22 cellular contexts compared by ENCODE assay signal in genomic region chr2:119522561-119523110, GRCh38. TPM values are rescaled to one million over a fixed set of nuclear protein-coding genes. Genes with fewer than 3 reads are reported as not detected.
DNase-seq lines count a peak whose midpoint lies in the region; ATAC-seq and TF ChIP-seq lines count a peak whose summit lies in the region.
"Had no signal": no experiment of that assay in that cellular context is flagged by ENCODE, and none has a peak within 500 bp of the region (broad histone marks: within the 10 kb centered on the region; RNA-seq: fewer than 3 reads in every experiment).

No MANE protein-coding gene starts in this region.

- CTCF ChIA-PET in CD8-positive, alpha-beta T cell (lab: Charles Lee) = no interaction called here

- 55% methylated on average over 7 of the region's 7 CpGs for WGBS in hepatocyte (ENCODE audit: low lambda C conversion rate, missing lambda C conversion rate)
- WGBS in tibial nerve, 2 donors = 58 to 77% methylated on average over 7 of the region's 7 CpGs

- H3K4me3 ChIP-seq in Karpas-422 (ENCODE audit: low read length) = no peak overlapping the region
- H3K4me3 ChIP-seq in hepatocyte = no peak overlapping the region
- no peak overlapping the region for H3K4me3 ChIP-seq in CD8-positive, alpha-beta T cell (ENCODE audit: low read depth, low read length)
- no peak overlapping the region for H3K4me3 ChIP-seq in tibial nerve
- H3K4me3 ChIP-seq: GM23248, SK-N-MC had no signal

- H3K36me3 Mint-ChIP-seq in progenitor cell of endocrine pancreas (ENCODE audit: insufficient read depth) = peaks cover 10% of the 10 kb centered on the region
- no peaks in the 10 kb centered on the region for H3K36me3 Mint-ChIP-seq in CD8-positive, alpha-beta T cell
- H3K36me3 Mint-ChIP-seq: T-cell had no signal

- H2AFZ ChIP-seq in Karpas-422 (ENCODE audit: low read length) (no peak overlapping the region), hepatocyte (no peak overlapping the region)
- H2AFZ ChIP-seq: GM23248 had no signal

- no peak for TF ChIP-seq EP300 in tibial nerve (IDR thresholded peaks at IDR 0.05)

- peaks cover 64% of the 10 kb centered on the region for H3K27me3 Mint-ChIP-seq in progenitor cell of endocrine pancreas
- H3K27me3 Mint-ChIP-seq in CD8-positive, alpha-beta T cell (ENCODE audit: low read depth) = peaks cover 46% of the 10 kb centered on the region

- no peaks in the 10 kb centered on the region for H3K9me2 ChIP-seq in Karpas-422 (replicated peaks; ENCODE audit: insufficient read depth, low read length)
- no peaks in the 10 kb centered on the region for H3K9me2 ChIP-seq in hepatocyte (replicated peaks; ENCODE audit: insufficient read depth)

- H3K4me1 Mint-ChIP-seq in progenitor cell of endocrine pancreas (ENCODE audit: low read depth) = peaks cover 16% of the 10 kb centered on the region
- no peaks in the 10 kb centered on the region for H3K4me1 Mint-ChIP-seq in CD8-positive, alpha-beta T cell (ENCODE audit: low read depth)
- H3K4me1 Mint-ChIP-seq: T-cell had no signal

- H3K4me2 ChIP-seq in Karpas-422 (ENCODE audit: low read depth, low read length, poor library complexity, severe bottlenecking) (no peak overlapping the region), hepatocyte (peak overlapping the region; percentile 75)

- POLR2A ChIA-PET in CD8-positive, alpha-beta T cell (lab: Charles Lee) = no interaction called here

- DNase-seq in DMS 273 (lab: John Stamatoyannopoulos, UW; ENCODE audit: unreplicated experiment) = peak; percentile 20
- no peak for DNase-seq in DMS 273 treated with DMSO at 0.1 percent for 48 hours (lab: John Stamatoyannopoulos, UW)
- peak; percentile 9 for DNase-seq in Karpas-422
- DNase-seq in hepatocyte (ENCODE audit: low spot score) = no peak
- DNase-seq in progenitor cell of endocrine pancreas (ENCODE audit: low spot score, unreplicated experiment) = no peak
- DNase-seq in CD8-positive, alpha-beta T cell = no peak
- DNase-seq in tibial nerve (ENCODE audit: low spot score in 2 of 2) = no peak
- DNase-seq: DMS79, GM23248, KG1, MM.1S, NCI-H1930, NCI-H446, NCI-H774, T-cell had no signal

- H3K27ac Mint-ChIP-seq in progenitor cell of endocrine pancreas = no peak overlapping the region
- no peak overlapping the region for H3K27ac Mint-ChIP-seq in CD8-positive, alpha-beta T cell
- H3K27ac Mint-ChIP-seq: T-cell had no signal

- no peak for TF ChIP-seq POLR2A in tibial nerve (IDR thresholded peaks at IDR 0.05)

- H3K9ac ChIP-seq in Karpas-422 (ENCODE audit: low read length) = no peak overlapping the region
- H3K9ac ChIP-seq: GM23248 had no signal

- no peak for ATAC-seq in CD8-positive, alpha-beta T cell
- ATAC-seq in HG02678 (IDR thresholded peaks at IDR 0.05; ENCODE audit: unreplicated experiment) = no peak
- ATAC-seq: Panc1, Right ventricle myocardium inferior, T-cell had no signal

- H3K4me1 ChIP-seq in Karpas-422 (ENCODE audit: low read length) (no peaks in the 10 kb centered on the region), hepatocyte (ENCODE audit: insufficient read depth) (no peaks in the 10 kb centered on the region), tibial nerve (peaks cover 0 to 10% (median 0%) of the 10 kb centered on the region in 4 donors)
- H3K4me1 ChIP-seq in CD8-positive, alpha-beta T cell (ENCODE audit: insufficient read depth, low read length) = no peaks in the 10 kb centered on the region

- H3K36me3 ChIP-seq in Karpas-422 (ENCODE audit: insufficient read depth, low read length) (no peaks in the 10 kb centered on the region), hepatocyte (replicated peaks; ENCODE audit: insufficient read depth, low read depth) (no peaks in the 10 kb centered on the region), tibial nerve (no peaks in the 10 kb centered on the region)
- no peaks in the 10 kb centered on the region for H3K36me3 ChIP-seq in CD8-positive, alpha-beta T cell (ENCODE audit: insufficient read depth, low read length)

- H3K27ac ChIP-seq in Karpas-422 (ENCODE audit: low read length) (no peak overlapping the region), hepatocyte (no peak overlapping the region), tibial nerve (no peak overlapping the region)
- H3K27ac ChIP-seq in CD8-positive, alpha-beta T cell (ENCODE audit: low read depth, low read length) = no peak overlapping the region
- H3K27ac ChIP-seq: 22Rv1, GM23248, SK-N-MC had no signal

- H3K4me3 Mint-ChIP-seq in progenitor cell of endocrine pancreas (ENCODE audit: low read depth) = peak overlapping the region; percentile 79
- no peak overlapping the region for H3K4me3 Mint-ChIP-seq in CD8-positive, alpha-beta T cell
- H3K4me3 Mint-ChIP-seq: T-cell had no signal

- no peaks in the 10 kb centered on the region for H3K9me3 Mint-ChIP-seq in progenitor cell of endocrine pancreas (ENCODE audit: low read depth)
- no peaks in the 10 kb centered on the region for H3K9me3 Mint-ChIP-seq in CD8-positive, alpha-beta T cell
- H3K9me3 Mint-ChIP-seq: T-cell had no signal

- no peaks in the 10 kb centered on the region for H3K79me2 ChIP-seq in Karpas-422 (ENCODE audit: low read length)
- no peaks in the 10 kb centered on the region for H3K79me2 ChIP-seq in hepatocyte

- H4K20me1 ChIP-seq in Karpas-422 (ENCODE audit: insufficient read depth, low read depth, low read length) = no peaks in the 10 kb centered on the region
- no peaks in the 10 kb centered on the region for H4K20me1 ChIP-seq in hepatocyte (ENCODE audit: insufficient read depth, poor library complexity, severe bottlenecking)

- no peaks in the 10 kb centered on the region for H3K9me3 ChIP-seq in Karpas-422 (ENCODE audit: low read length)
- H3K9me3 ChIP-seq in hepatocyte (ENCODE audit: low read depth) = no peaks in the 10 kb centered on the region
- no peaks in the 10 kb centered on the region for H3K9me3 ChIP-seq in CD8-positive, alpha-beta T cell (ENCODE audit: low read length)
- no peaks in the 10 kb centered on the region for H3K9me3 ChIP-seq in tibial nerve

- TF ChIP-seq CTCF in hepatocyte (IDR thresholded peaks at IDR 0.05; ENCODE audit: poor library complexity) = no peak
- TF ChIP-seq CTCF in progenitor cell of endocrine pancreas (IDR thresholded peaks at IDR 0.05; ENCODE audit: unreplicated experiment) = no peak
- no peak for TF ChIP-seq CTCF in CD8-positive, alpha-beta T cell (IDR thresholded peaks at IDR 0.05)
- TF ChIP-seq CTCF in tibial nerve (IDR thresholded peaks at IDR 0.05) = no peak

- H3K27me3 ChIP-seq in Karpas-422 (ENCODE audit: low read length) = no peaks in the 10 kb centered on the region
- peaks cover 37% of the 10 kb centered on the region for H3K27me3 ChIP-seq in hepatocyte
- no peaks in the 10 kb centered on the region for H3K27me3 ChIP-seq in CD8-positive, alpha-beta T cell (ENCODE audit: insufficient read depth, low read length)
- H3K27me3 ChIP-seq in tibial nerve = peaks cover 0 to 36% of the 10 kb centered on the region in 2 donors

- intact Hi-C loops in CD8-positive, alpha-beta T cell (cut with DNase I, micrococcal nuclease) = no loop called here

RNA-seq across cellular contexts. Expression of gene SCTR, which starts 1.6 kb away (rescaled TPM):
- total RNA-seq in Karpas-422 (2014; rRNA removed; shearing (Covaris generic); ENCODE audit: low replicate concordance) = not detected in 2 replicates
- 1.7 and 2.4 TPM in 2 replicates for total RNA-seq in hepatocyte
- polyA plus RNA-seq in hepatocyte = 4.3 and 4.9 TPM in 2 replicates
- total RNA-seq in progenitor cell of endocrine pancreas = 33.1 and 34.9 TPM in 2 replicates
- total RNA-seq in CD8-positive, alpha-beta T cell = not detected
- not detected for total RNA-seq in tibial nerve
- total RNA-seq: G401, GM23248, T-cell had no signal
- polyA plus RNA-seq: BJ, GM23248 had no signal

RNA-seq across cellular contexts. Expression of gene CFAP221, which starts 21.6 kb away (rescaled TPM):
- total RNA-seq in Karpas-422 (2014; rRNA removed; shearing (Covaris generic); ENCODE audit: low replicate concordance) = 0.72 TPM in 1 of 2 replicates, not detected in the other
- total RNA-seq in hepatocyte (3.4 and 8.1 TPM in 2 replicates), progenitor cell of endocrine pancreas (33.0 and 37.4 TPM in 2 replicates), tibial nerve (1 to 10 TPM in 1 of 4 donors, under 1 TPM in 2, not detected in 1; 0.30 to 1.7 (median 0.42) TPM)
- polyA plus RNA-seq in hepatocyte = 3.3 and 3.5 TPM in 2 replicates
- total RNA-seq in CD8-positive, alpha-beta T cell = not detected
- total RNA-seq: GM23248, T-cell had no signal

Comparison
In these comparisons a context has a peak if more than half of its experiments do, and no peak if none do; other contexts are left out.
1. DNase-seq: peak in DMS 273 (single experiment) and Karpas-422 (single experiment); none in DMS 273 treated with DMSO at 0.1 percent for 48 hours (single experiment), hepatocyte (single experiment), progenitor cell of endocrine pancreas (single experiment), CD8-positive, alpha-beta T cell (0 of 7) and tibial nerve (0 of 2).